ENCODE assay signal across 12 cellular contexts in the genomic region with DNA sequence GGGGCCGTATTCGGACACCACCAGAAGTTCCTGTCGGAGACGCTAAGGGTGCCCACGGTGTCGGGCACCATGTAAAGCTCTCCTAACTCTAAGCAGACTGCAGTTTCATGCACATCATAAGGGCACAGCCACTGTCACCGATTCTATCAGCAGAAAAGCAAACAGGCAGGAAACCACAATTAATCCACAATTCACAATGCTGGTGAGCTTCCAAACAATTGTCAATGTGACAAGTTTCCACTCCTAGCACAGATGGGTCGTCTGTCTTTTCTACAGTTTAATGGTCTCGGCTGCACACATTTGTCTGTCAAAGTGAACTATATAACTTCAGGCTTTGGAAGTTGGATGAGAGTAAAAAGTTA. TPM values are rescaled to one million over a fixed set of nuclear protein-coding genes. Genes with fewer than 3 reads are reported as not detected.
A peak's percentile ranks its signal among the peaks of the same experiment; 100 is the strongest.
DNase-seq lines count a peak whose midpoint lies in the region; ATAC-seq and TF ChIP-seq lines count a peak whose summit lies in the region.
"Had no signal": no experiment of that assay in that cellular context is flagged by ENCODE, and none has a peak within 500 bp of the region (broad histone marks: within the 10 kb centered on the region; RNA-seq: fewer than 3 reads in every experiment).

No MANE protein-coding gene starts in this region.

- no CpG with 5 or more reads among the region's 9 CpGs for WGBS in H9 (ENCODE audit: extremely low coverage, insufficient read length, low lambda C conversion rate)
- 61% methylated on average over 9 of the region's 9 CpGs for WGBS in mesenchymal stem cell

- DNase-seq in A673 (ENCODE audit: low spot score): peak; percentile 33
- no peak for DNase-seq in H9
- DNase-seq in activated naive CD8-positive, alpha-beta T cell treated with anti-CD3 and anti-CD28 coated beads for 36 hours: no peak
- DNase-seq in mesenchymal stem cell: no peak
- DNase-seq in putamen (ENCODE audit: low spot score): no peak
- no peak for DNase-seq in retina
- DNase-seq: activated CD4-positive, alpha-beta T cell treated with anti-CD3 and anti-CD28 coated beads, Interleukin-2, amount 50 U/mL, for 1 hour had no signal

- CTCF ChIA-PET in A673 (lab: Charles Lee): interaction anchor here (0.8 kb wide), 1 partner anchor 86 kb away, joined by 4 read pairs; no protein-coding TSS in a partner anchor

- H3K79me1 ChIP-seq in H9 (ENCODE audit: insufficient read depth, low read depth, low read length, poor library complexity, severe bottlenecking): no peaks in the 10 kb centered on the region
- H3K79me1 ChIP-seq in mesenchymal stem cell (replicated peaks; ENCODE audit: low read length, poor library complexity, severe bottlenecking): peaks cover 2% of the 10 kb centered on the region

- H4K8ac ChIP-seq in H9 (replicated peaks; ENCODE audit: insufficient read length, low read depth, low read length) (no peak overlapping the region), mesenchymal stem cell (ENCODE audit: low read length) (peak overlapping the region; percentile 47)

- peaks cover 8% of the 10 kb centered on the region for H3K23me2 ChIP-seq in H9 (ENCODE audit: insufficient read length, low read depth, low read length, poor library complexity, severe bottlenecking)

- intact Hi-C loops in A673 (cut with micrococcal nuclease; ENCODE audit: unreplicated experiment): no loop called here

- H3K4me2 ChIP-seq in H9 (ENCODE audit: insufficient read depth, insufficient read length, low read length) (peak overlapping the region; percentile 77), mesenchymal stem cell (ENCODE audit: low read length, poor library complexity, severe bottlenecking) (no peak overlapping the region)

- no peak overlapping the region for H3K4ac ChIP-seq in H9 (ENCODE audit: low read depth, low read length)
- no peak overlapping the region for H3K4ac ChIP-seq in mesenchymal stem cell (ENCODE audit: low read depth in 1 of 2, low read length in 2 of 2)

- H3K36me3 ChIP-seq in A673 (ENCODE audit: insufficient read depth, low read length, poor library complexity, severe bottlenecking) (peaks cover 11% of the 10 kb centered on the region), mesenchymal stem cell (ENCODE audit: control insufficient read depth in 1 of 2, insufficient read depth in 2 of 2, low read depth in 1 of 2, low read length in 2 of 2) (peaks cover 20 to 21% of the 10 kb centered on the region in 2 experiments)

- H3K18ac ChIP-seq in H9 (ENCODE audit: insufficient read length, low read depth, low read length): no peak overlapping the region
- no peak overlapping the region for H3K18ac ChIP-seq in mesenchymal stem cell (ENCODE audit: low read depth in 1 of 2, low read length in 2 of 2)

- no peak overlapping the region for H3T11ph ChIP-seq in H9 (ENCODE audit: low read length)

- H3K27ac ChIP-seq in A673 (ENCODE audit: low read depth, low read length, poor library complexity, severe bottlenecking) (no peak overlapping the region), H9 (ENCODE audit: insufficient read length, low read depth, low read length) (no peak overlapping the region), mesenchymal stem cell (ENCODE audit: low read length, poor library complexity, severe bottlenecking) (no peak overlapping the region)

- POLR2A ChIA-PET in A673 (lab: Charles Lee; ENCODE audit: low non-redundant PET): no interaction called here

- no peak overlapping the region for H3K9ac ChIP-seq in H9 (ENCODE audit: extremely low read depth, insufficient read length, low read length)
- H3K9ac ChIP-seq in mesenchymal stem cell (ENCODE audit: low read length): no peak overlapping the region

- ATAC-seq in GM18867 (IDR thresholded peaks at IDR 0.05; ENCODE audit: unreplicated experiment) (no peak), GM19455 (IDR thresholded peaks at IDR 0.05; ENCODE audit: unreplicated experiment) (no peak)

- no peaks in the 10 kb centered on the region for H3K79me2 ChIP-seq in H9 (ENCODE audit: insufficient read depth, low read length)

- H2BK12ac ChIP-seq in H9 (ENCODE audit: insufficient read length, low read depth, low read length) (no peak overlapping the region), mesenchymal stem cell (ENCODE audit: low read length in 2 of 2) (no peak overlapping the region)

- H3K56ac ChIP-seq in H9 (ENCODE audit: insufficient read length, low read depth, low read length): no peak overlapping the region

- H3K23ac ChIP-seq in H9 (ENCODE audit: insufficient read length, low read depth, low read length) (no peak overlapping the region), mesenchymal stem cell (ENCODE audit: low read length in 2 of 2) (no peak overlapping the region)

- no peak overlapping the region for H4K5ac ChIP-seq in H9 (ENCODE audit: insufficient read length, low read depth, low read length)

- H3K4me3 ChIP-seq in A673 (ENCODE audit: low read depth, low read length, poor library complexity, severe bottlenecking): no peak overlapping the region
- H3K4me3 ChIP-seq in mesenchymal stem cell (ENCODE audit: insufficient read depth in 1 of 2, low read depth in 1 of 2, low read length in 2 of 2): no peak overlapping the region

- no TSS peak for BruUV-seq in A673 (replicated peaks; lab: Mats Ljungman, UMichigan)

- H3K27me3 ChIP-seq in A673 (replicated peaks; ENCODE audit: insufficient read depth, low read depth, low read length, poor library complexity): no peaks in the 10 kb centered on the region
- peaks cover 21% of the 10 kb centered on the region; the same call in 1 of the 2 replicates for H3K27me3 ChIP-seq in H9 (ENCODE audit: insufficient read depth, low read length)
- peaks cover 7 to 33% of the 10 kb centered on the region in 2 experiments for H3K27me3 ChIP-seq in mesenchymal stem cell (ENCODE audit: control insufficient read depth in 1 of 2, insufficient read depth in 1 of 2, low read length in 2 of 2)

- H2BK15ac ChIP-seq in H9 (ENCODE audit: low read depth, low read length): no peak overlapping the region
- H2BK15ac ChIP-seq in mesenchymal stem cell (ENCODE audit: low read depth, poor library complexity, severe bottlenecking): no peak overlapping the region

- peaks cover 50% of the 10 kb centered on the region for H3K27me3 Mint-ChIP-seq in H9 (ENCODE audit: low read depth)
- peaks cover 41% of the 10 kb centered on the region for H3K27me3 Mint-ChIP-seq in activated naive CD8-positive, alpha-beta T cell treated with anti-CD3 and anti-CD28 coated beads for 36 hours

- H2BK120ac ChIP-seq in H9 (ENCODE audit: low read depth, low read length, poor library complexity, severe bottlenecking) (no peak overlapping the region), mesenchymal stem cell (ENCODE audit: low read depth, low read length) (no peak overlapping the region)

- no peak overlapping the region for H2BK20ac ChIP-seq in H9 (ENCODE audit: low read depth, low read length, poor library complexity, severe bottlenecking)

- H2AK5ac ChIP-seq in H9 (ENCODE audit: insufficient read length, low read length) (no peak overlapping the region), mesenchymal stem cell (ENCODE audit: low read length, severe bottlenecking) (no peak overlapping the region)

- no peak overlapping the region for H2BK5ac ChIP-seq in H9 (ENCODE audit: insufficient read length, low read length)
- no peak overlapping the region for H2BK5ac ChIP-seq in mesenchymal stem cell (ENCODE audit: low read depth, low read length, poor library complexity, severe bottlenecking)

- peaks cover 8% of the 10 kb centered on the region for H3K4me1 ChIP-seq in A673 (ENCODE audit: insufficient read depth, low read length, poor library complexity, severe bottlenecking)
- no peaks in the 10 kb centered on the region for H3K4me1 ChIP-seq in H9 (ENCODE audit: insufficient read depth, low read length)
- H3K4me1 ChIP-seq in mesenchymal stem cell (ENCODE audit: control insufficient read depth, insufficient read depth, low read depth, low read length): peaks cover 22% of the 10 kb centered on the region

- TF ChIP-seq CTCF in A673 (conservative IDR thresholded peaks at IDR 0.05; ENCODE audit: low read depth, low read length): no peak
- no peak for TF ChIP-seq CTCF in H9 (conservative IDR thresholded peaks at IDR 0.05)

- peak overlapping the region; percentile 54 to 74 for H3K4me3 Mint-ChIP-seq in H9
- peak overlapping the region; percentile 4 for H3K4me3 Mint-ChIP-seq in activated naive CD8-positive, alpha-beta T cell treated with anti-CD3 and anti-CD28 coated beads for 36 hours

- H4K91ac ChIP-seq in H9 (ENCODE audit: insufficient read length, low read depth, low read length): no peak overlapping the region
- no peak overlapping the region for H4K91ac ChIP-seq in mesenchymal stem cell (ENCODE audit: low read length)

- no peak overlapping the region for H3K14ac ChIP-seq in H9 (ENCODE audit: insufficient read depth, low read length)
- no peak overlapping the region for H3K14ac ChIP-seq in mesenchymal stem cell (ENCODE audit: low read length in 2 of 2)

- H3K9me3 ChIP-seq in A673 (ENCODE audit: low read depth, low read length, poor library complexity, severe bottlenecking) (no peaks in the 10 kb centered on the region), H9 (ENCODE audit: control insufficient read depth, low read depth, low read length) (no peaks in the 10 kb centered on the region), mesenchymal stem cell (ENCODE audit: control insufficient read depth, low read length) (no peaks in the 10 kb centered on the region)

- H4K20me1 ChIP-seq in H9 (ENCODE audit: control insufficient read depth, insufficient read depth, insufficient read length): no peaks in the 10 kb centered on the region

- no peak overlapping the region for H3K27ac Mint-ChIP-seq in H9
- no peak overlapping the region for H3K27ac Mint-ChIP-seq in activated naive CD8-positive, alpha-beta T cell treated with anti-CD3 and anti-CD28 coated beads for 36 hours
- H3K27ac Mint-ChIP-seq: CD14-positive monocyte had no signal

- peaks cover 16 to 19% (median 16%) of the 10 kb centered on the region in 3 experiments for H3K36me3 Mint-ChIP-seq in H9 (ENCODE audit: insufficient read depth in 1 of 3, low read depth in 3 of 3)
- no peaks in the 10 kb centered on the region for H3K36me3 Mint-ChIP-seq in activated naive CD8-positive, alpha-beta T cell treated with anti-CD3 and anti-CD28 coated beads for 36 hours

- H2AFZ ChIP-seq in H9 (ENCODE audit: low read length) (no peak overlapping the region), mesenchymal stem cell (ENCODE audit: low read depth, low read length) (no peak overlapping the region)

- H3K4me1 Mint-ChIP-seq in H9: peaks cover 8 to 21% of the 10 kb centered on the region in 2 experiments
- peaks cover 4% of the 10 kb centered on the region for H3K4me1 Mint-ChIP-seq in activated naive CD8-positive, alpha-beta T cell treated with anti-CD3 and anti-CD28 coated beads for 36 hours

- peaks cover 0 to 5% of the 10 kb centered on the region in 2 experiments; a peak in 4 of 5 replicates for H3K9me3 Mint-ChIP-seq in H9
- H3K9me3 Mint-ChIP-seq in activated naive CD8-positive, alpha-beta T cell treated with anti-CD3 and anti-CD28 coated beads for 36 hours: no peaks in the 10 kb centered on the region

RNA-seq across cellular contexts. Expression of gene OCA2, which starts 8.8 kb away (rescaled TPM):
- total RNA-seq in A673 (2021) (0.09 TPM in 1 of 2 replicates, not detected in the other), H9 (2021) (0.31 and 0.44 TPM in 2 replicates)
- total RNA-seq in activated naive CD8-positive, alpha-beta T cell treated with anti-CD3 and anti-CD28 coated beads for 36 hours: not detected
- 0.04 TPM for polyA plus RNA-seq in mesenchymal stem cell (2013, experiment 1 of 2)
- polyA plus RNA-seq in mesenchymal stem cell (2013, experiment 2 of 2): 0.07 TPM
- total RNA-seq: HT1080, RPMI7951 had no signal
- polyA plus RNA-seq: CD14-positive monocyte had no signal
